8 cellular contexts compared by ENCODE assay signal in the genomic region with DNA sequence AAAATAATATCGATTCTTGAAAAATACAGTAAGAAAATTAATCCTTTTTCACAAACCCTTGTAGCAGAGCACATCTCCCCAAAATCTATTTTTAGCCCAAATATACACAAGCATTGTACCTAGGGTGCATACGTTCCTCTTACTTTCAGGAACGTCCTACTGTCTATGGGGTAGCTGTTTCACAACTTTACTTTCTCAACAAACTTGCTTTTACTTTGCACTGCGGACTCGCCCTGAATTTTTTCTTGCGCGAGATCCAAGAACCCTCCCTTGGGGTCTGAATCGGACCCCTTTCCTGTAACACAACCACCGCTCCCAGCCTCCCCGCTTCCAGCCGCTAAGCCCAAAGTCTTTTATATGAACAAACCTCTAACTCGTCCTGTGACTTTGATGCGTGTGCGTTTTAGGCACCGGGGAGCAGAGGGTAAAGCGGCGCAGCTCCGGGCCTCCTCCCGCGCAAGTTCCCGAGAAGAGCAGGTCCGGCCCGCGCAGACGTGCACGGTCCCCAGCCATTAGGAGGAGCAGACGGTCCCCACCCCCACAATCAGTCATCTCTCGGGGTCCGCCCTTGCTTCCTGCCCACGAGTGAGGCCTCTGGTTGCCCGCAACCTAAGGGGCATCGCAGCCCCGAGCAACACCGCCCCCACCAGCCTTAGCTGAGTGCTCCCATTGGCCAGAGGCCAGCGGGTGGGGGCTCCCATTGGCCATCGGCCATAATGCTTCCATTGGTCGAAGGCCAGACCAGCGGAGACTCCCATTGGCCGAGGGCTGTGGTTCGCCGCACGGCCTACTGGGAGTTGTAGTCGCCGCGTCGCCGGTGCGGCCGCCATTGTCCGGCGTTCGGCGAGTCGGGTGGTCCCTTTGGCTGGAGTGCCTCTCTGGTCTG. TPM values are rescaled to one million over a fixed set of nuclear protein-coding genes. Genes with fewer than 3 reads are reported as not detected.
DNase-seq lines count a peak whose midpoint lies in the region; ATAC-seq, FAIRE-seq and TF ChIP-seq lines count a peak whose summit lies in the region.

A gene (plus strand): TSS at position 800 of the 886 bp plus-strand sequence. CDS start 127 bp downstream, outside the sequence.

- FAIRE-seq in GM18507 (lab: Jason Lieb, UNC) (peak; percentile 97), astrocyte (lab: Jason Lieb, UNC) (no peak)

- H3K27me3 Mint-ChIP-seq in astrocyte (ENCODE audit: low read depth, unreplicated experiment), result no peaks in the 10 kb centered on the region

- TF ChIP-seq POLR2A in uterus (IDR thresholded peaks at IDR 0.05), result peak; percentile 25 to 70

- peaks cover 21% of the 10 kb centered on the region for H3K4me1 Mint-ChIP-seq in astrocyte (ENCODE audit: low read depth, unreplicated experiment)

- peak within 1 kb of the TSS; percentile 94 for H2AFZ ChIP-seq in astrocyte (ENCODE audit: low read depth, low read length)

- no peak for TF ChIP-seq CTCF in astrocyte (IDR thresholded peaks at IDR 0.05; ENCODE audit: insufficient read depth, low read depth, low read length)
- TF ChIP-seq CTCF in uterus (IDR thresholded peaks at IDR 0.05), result peak in 3 of 4 experiments; percentile 12 to 32 (median 27)

- H3K36me3 Mint-ChIP-seq in astrocyte (ENCODE audit: low read depth, unreplicated experiment), result peaks cover 36% of the 10 kb centered on the region

- H3K4me3 ChIP-seq in astrocyte (ENCODE audit: insufficient read depth, low read depth, low read length) (peak within 1 kb of the TSS; percentile 95), right cardiac atrium (ENCODE audit: low read length) (peak within 1 kb of the TSS; percentile 65), uterus (peak within 1 kb of the TSS; percentile 84 to 91)

- H3K4me1 ChIP-seq in astrocyte (ENCODE audit: insufficient read depth, low read length), result peaks cover 10% of the 10 kb centered on the region
- peaks cover 5% of the 10 kb centered on the region for H3K4me1 ChIP-seq in right cardiac atrium (ENCODE audit: control insufficient read depth, insufficient read depth, low read length)
- no peaks in the 10 kb centered on the region for H3K4me1 ChIP-seq in uterus

- DNase-seq in GM18507 (ENCODE audit: extremely low spot score, insufficient read length, low read depth) (peak; percentile 99), NCI-H1930 (lab: John Stamatoyannopoulos, UW) (peak; percentile 99 to 100), T-helper 22 cell (ENCODE audit: low read depth) (peak; percentile 95), astrocyte (ENCODE audit: low read depth) (peak; percentile 95), right cardiac atrium (peak; percentile 97 to 99 (median 99)), pulmonary artery endothelial cell (ENCODE audit: low read depth, low spot score) (peak; percentile 96), uterus (peak; percentile 96 to 98)

- H3K27ac Mint-ChIP-seq in astrocyte (ENCODE audit: unreplicated experiment), result peak within 1 kb of the TSS; percentile 86

- H3K27ac ChIP-seq in astrocyte (ENCODE audit: low read depth, low read length) (peak within 1 kb of the TSS; percentile 93), right cardiac atrium (ENCODE audit: low read length) (peak within 1 kb of the TSS; percentile 80), uterus (peak within 1 kb of the TSS; percentile 81 to 87)

- H3K4me2 ChIP-seq in astrocyte (ENCODE audit: low read length), result peak within 1 kb of the TSS; percentile 89

- peaks cover 8% of the 10 kb centered on the region for H3K36me3 ChIP-seq in astrocyte (ENCODE audit: insufficient read depth, low read length)
- no peaks in the 10 kb centered on the region for H3K36me3 ChIP-seq in uterus

- H3K27me3 ChIP-seq in astrocyte (ENCODE audit: insufficient read depth, low read length) (no peaks in the 10 kb centered on the region), right cardiac atrium (ENCODE audit: control insufficient read depth, insufficient read depth) (no peaks in the 10 kb centered on the region), uterus (no peaks in the 10 kb centered on the region)

- intact Hi-C loops in right cardiac atrium (cut with DNase I) (no loop called here), uterus (cut with DNase I; ENCODE audit: low total_unique reads) (no loop called here)

- H3K9me3 Mint-ChIP-seq in astrocyte (ENCODE audit: unreplicated experiment), result peaks cover 2% of the 10 kb centered on the region

- peak within 1 kb of the TSS; percentile 95 for H3K9ac ChIP-seq in astrocyte (ENCODE audit: low read length)

- WGBS in right cardiac atrium, result under 1% methylated on average over 54 of the region's 54 CpGs

- ATAC-seq in HG02973 (IDR thresholded peaks at IDR 0.05; ENCODE audit: unreplicated experiment) (peak; percentile 94), right cardiac atrium (peak; percentile 96 to 98)

- H3K9me3 ChIP-seq in astrocyte (ENCODE audit: insufficient read depth, low read depth, low read length) (peaks cover 3% of the 10 kb centered on the region), right cardiac atrium (ENCODE audit: control insufficient read depth, low read length) (peaks cover 2% of the 10 kb centered on the region), uterus (peaks cover 0 to 16% of the 10 kb centered on the region in 2 donors)

- peaks cover 17% of the 10 kb centered on the region for H4K20me1 ChIP-seq in astrocyte (ENCODE audit: insufficient read depth, low read length)

- peaks cover 61% of the 10 kb centered on the region for H3K79me2 ChIP-seq in astrocyte (ENCODE audit: insufficient read depth, low read length)

- H3K4me3 Mint-ChIP-seq in astrocyte (ENCODE audit: unreplicated experiment), result peak within 1 kb of the TSS; percentile 92

RNA-seq across cellular contexts. Expression of the gene that starts here (rescaled TPM):
- total RNA-seq in astrocyte (10.0 and 10.4 TPM in 2 replicates), right cardiac atrium (1 to 10 TPM; 5.3 to 6.7 (median 6.0) TPM), pulmonary artery endothelial cell (3.7 and 3.8 TPM in 2 replicates), uterus (10 to 100 TPM in 1 of 4 donors, 1 to 10 TPM in 3; 1.8 to 10.8 (median 8.2) TPM)
- polyA plus RNA-seq in right cardiac atrium, result 3.1 TPM

Comparison
In these comparisons a context has a peak if more than half of its experiments do, and no peak if none do; other contexts are left out.
1. Peak in every context shown above with its lines: DNase-seq, ATAC-seq, H3K4me3 ChIP-seq and H3K27ac ChIP-seq.